29 cellular contexts compared by ENCODE assay signal in the genomic region with DNA sequence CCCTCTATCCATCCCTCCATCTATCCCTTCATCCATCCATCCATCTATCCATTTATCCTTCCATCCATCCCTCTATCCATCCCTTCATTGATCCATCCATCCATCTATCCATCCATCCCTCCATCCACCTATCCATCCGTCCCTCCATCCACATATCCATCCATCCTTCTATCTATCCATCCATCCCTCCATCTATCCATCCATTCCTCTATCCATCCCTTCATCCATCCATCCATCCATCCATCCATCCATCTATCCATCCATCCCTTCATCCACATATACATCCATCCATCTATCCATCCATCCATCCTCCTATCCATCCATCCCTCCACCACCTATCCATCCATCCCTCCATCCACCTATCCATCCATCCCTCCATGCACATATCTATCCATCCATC. TPM values are rescaled to one million over a fixed set of nuclear protein-coding genes. Genes with fewer than 3 reads are reported as not detected.
"Had no signal": no experiment of that assay in that cellular context is flagged by ENCODE, and none has a peak within 500 bp of the region (broad histone marks: within the 10 kb centered on the region; RNA-seq: fewer than 3 reads in every experiment).

No MANE protein-coding gene starts in this region.

- H3K27ac ChIP-seq: ascending aorta, cardiac muscle cell, VCaP had no signal

- H3K36me3 ChIP-seq: ascending aorta, cardiac muscle cell had no signal

- H3K27me3 ChIP-seq: ascending aorta, cardiac muscle cell had no signal

- H3K4me3 ChIP-seq: ascending aorta, cardiac muscle cell had no signal

- DNase-seq: activated B cell treated with CpG ODN at 0.5 μM for 24 hours; activated CD4-positive, alpha-beta memory T cell treated with anti-CD3 and anti-CD28 coated beads, Interleukin-2, amount 10 ng/mL, durations not matched to agents 7 days and 5 days; activated CD4-positive, alpha-beta T cell treated with anti-CD3 and anti-CD28 coated beads for 48 hours; activated CD4-positive, alpha-beta T cell treated with anti-CD3 and anti-CD28 coated beads, Interleukin-2, amount 10 ng/mL, durations not matched to agents 7 days and 5 days; activated CD4-positive, alpha-beta T cell treated with anti-CD3 and anti-CD28 coated beads, Interleukin-2, amount 50 U/mL, for 48 hours; activated CD4-positive, CD25-positive, alpha-beta regulatory T cell treated with anti-CD3 and anti-CD28 coated beads, Interleukin-2, amount 50 U/mL, for 72 hours; activated CD8-positive, alpha-beta memory T cell treated with anti-CD3 and anti-CD28 coated beads for 24 hours; activated CD8-positive, alpha-beta memory T cell treated with anti-CD3 and anti-CD28 coated beads, Interleukin-2, amount 10 ng/mL, durations not matched to agents 7 days and 5 days; activated CD8-positive, alpha-beta memory T cell treated with anti-CD3 and anti-CD28 coated beads, Interleukin-2, amount 50 U/mL, for 48 hours; activated CD8-positive, alpha-beta T cell treated with anti-CD3 and anti-CD28 coated beads, Interleukin-2, amount 10 ng/mL, durations not matched to agents 7 days and 5 days; activated effector memory CD4-positive, alpha-beta T cell treated with Interleukin-2 at 50 U/mL for 16 hours; activated gamma-delta T cell; activated naive CD4-positive, alpha-beta T cell treated with Interleukin-2 at 50 U/mL for 16 hours; activated naive CD8-positive, alpha-beta T cell treated with anti-CD3 and anti-CD28 coated beads, Interleukin-2, amount 10 ng/mL, durations not matched to agents 7 days and 5 days; activated naive CD8-positive, alpha-beta T cell treated with anti-CD3 and anti-CD28 coated beads, Interleukin-2, amount 50 U/mL, for 24 hours; activated T-cell treated with anti-CD3 and anti-CD28 coated beads, Interleukin-2, amount 50 U/mL, for 24 hours; activated T-cell treated with anti-CD3 and anti-CD28 coated beads, Interleukin-2, amount 50 U/mL, for 48 hours; amygdala; anterior cingulate cortex; caudate nucleus; cerebellar nuclear complex; T-helper 1 cell; T-helper 2 cell; T-helper 9 cell had no signal

- ATAC-seq: activated CD8-positive, alpha-beta memory T cell treated with anti-CD3 and anti-CD28 coated beads, Interleukin-2, amount 10 ng/mL, durations not matched to agents 7 days and 5 days; activated CD8-positive, alpha-beta T cell treated with anti-CD3 and anti-CD28 coated beads, Interleukin-2, amount 10 ng/mL, durations not matched to agents 7 days and 5 days; activated naive CD8-positive, alpha-beta T cell treated with anti-CD3 and anti-CD28 coated beads, Interleukin-2, amount 50 U/mL, for 24 hours had no signal

- H3K9me3 ChIP-seq: ascending aorta had no signal

- FAIRE-seq: bronchial epithelial cell, TTC549 had no signal

RNA-seq across cellular contexts. Expression of gene MATN1, which starts 23.6 kb away (rescaled TPM):
- total RNA-seq: activated CD4-positive, alpha-beta memory T cell treated with anti-CD3 and anti-CD28 coated beads, Interleukin-2, amount 10 ng/mL, durations not matched to agents 7 days and 5 days; activated CD4-positive, alpha-beta T cell treated with anti-CD3 and anti-CD28 coated beads, Interleukin-2, amount 10 ng/mL, durations not matched to agents 7 days and 5 days; activated CD8-positive, alpha-beta T cell treated with anti-CD3 and anti-CD28 coated beads, Interleukin-2, amount 10 ng/mL, durations not matched to agents 7 days and 5 days; bronchial epithelial cell had no signal
